ENCODE assay signal across 20 cellular contexts in the genomic region with DNA sequence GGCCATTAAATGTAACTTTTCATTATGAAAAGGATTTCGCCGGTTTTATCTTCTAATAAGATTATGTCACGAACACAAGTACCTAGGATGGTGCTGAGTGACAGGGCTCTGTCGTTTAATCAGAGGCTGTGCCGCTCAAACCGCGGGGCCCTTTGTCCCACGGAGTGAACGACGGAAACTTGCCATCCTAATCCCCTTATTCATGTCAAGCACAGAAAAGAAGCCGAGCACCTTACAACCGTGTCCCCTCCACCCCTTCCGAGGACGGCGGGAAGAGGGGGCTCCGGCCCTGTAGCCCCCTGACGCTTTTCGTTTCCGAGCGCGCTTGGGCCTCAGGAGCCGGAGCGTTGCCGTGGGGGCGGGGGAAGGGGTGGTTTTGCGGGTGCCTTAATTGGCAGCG. TPM values are rescaled to one million over a fixed set of nuclear protein-coding genes. Genes with fewer than 3 reads are reported as not detected.
DNase-seq lines count a peak whose midpoint lies in the region; ATAC-seq and TF ChIP-seq lines count a peak whose summit lies in the region.
"Had no signal": no experiment of that assay in that cellular context is flagged by ENCODE, and none has a peak within 500 bp of the region (broad histone marks: within the 10 kb centered on the region; RNA-seq: fewer than 3 reads in every experiment).

No MANE protein-coding gene starts in this region.

- TF ChIP-seq CTCF in endodermal cell (conservative IDR thresholded peaks at IDR 0.05) (no peak), osteoblast (IDR thresholded peaks at IDR 0.05; ENCODE audit: extremely low read depth, low read depth, low read length) (no peak), dorsolateral prefrontal cortex (IDR thresholded peaks at IDR 0.05 in 54 of 56, conservative IDR thresholded peaks at IDR 0.05 in 2 of 56; ENCODE audit: low read depth in 1 of 56, partially characterized antibody in 56 of 56) (no peak)

- H3K4me2 ChIP-seq in osteoblast (ENCODE audit: insufficient read depth, low read length), result no peak overlapping the region

- 5% methylated on average over 15 to 27 of the region's 27 CpGs for WGBS in endodermal cell (ENCODE audit: insufficient coverage in 1 of 2, insufficient read length in 1 of 2), 2 experiments

- H3K4me1 ChIP-seq in endodermal cell (ENCODE audit: control insufficient read depth, insufficient read depth, low read length) (peaks cover 36% of the 10 kb centered on the region), osteoblast (ENCODE audit: insufficient read depth, low read length) (no peaks in the 10 kb centered on the region)

- H3K36me3 Mint-ChIP-seq in activated T-cell treated with anti-CD3 and anti-CD28 coated beads, Interleukin-2, amount 50 U/mL, for 4 hours (ENCODE audit: insufficient read depth), result no peaks in the 10 kb centered on the region
- H3K36me3 Mint-ChIP-seq in IgD-negative memory B cell, result peaks cover 1% of the 10 kb centered on the region
- peaks cover 4% of the 10 kb centered on the region for H3K36me3 Mint-ChIP-seq in endodermal cell (ENCODE audit: low read depth)

- H3K36me3 ChIP-seq in endodermal cell (ENCODE audit: control insufficient read depth, insufficient read depth, low read length) (no peaks in the 10 kb centered on the region), osteoblast (ENCODE audit: insufficient read depth, low read length) (no peaks in the 10 kb centered on the region)
- H3K36me3 ChIP-seq: brain microvascular endothelial cell, esophagus muscularis mucosa, stomach had no signal

- H4K20me1 ChIP-seq in osteoblast (ENCODE audit: insufficient read depth, low read length), result no peaks in the 10 kb centered on the region

- H3K27me3 Mint-ChIP-seq in activated T-cell treated with anti-CD3 and anti-CD28 coated beads, Interleukin-2, amount 50 U/mL, for 4 hours (ENCODE audit: low read depth), result peaks cover 90% of the 10 kb centered on the region
- H3K27me3 Mint-ChIP-seq in IgD-negative memory B cell, result peaks cover 73% of the 10 kb centered on the region
- H3K27me3 Mint-ChIP-seq in endodermal cell (ENCODE audit: insufficient read depth), result peaks cover 100% of the 10 kb centered on the region

- H3K4me1 Mint-ChIP-seq in activated T-cell treated with anti-CD3 and anti-CD28 coated beads, Interleukin-2, amount 50 U/mL, for 4 hours (ENCODE audit: low read depth), result peaks cover 10% of the 10 kb centered on the region
- H3K4me1 Mint-ChIP-seq in IgD-negative memory B cell (peaks cover 6 to 17% (median 11%) of the 10 kb centered on the region in 3 donors), endodermal cell (peaks cover 36% of the 10 kb centered on the region)

- peak overlapping the region in 2 of 3 donors; percentile 25 to 78 for H3K27ac Mint-ChIP-seq in IgD-negative memory B cell
- H3K27ac Mint-ChIP-seq in endodermal cell, result no peak overlapping the region
- H3K27ac Mint-ChIP-seq: dendritic cell treated with granulocyte-macrophage colony-stimulating factor and Interleukin-4, amounts not matched to agents 40 ng/mL and 50 ng/mL, for 4 days had no signal

- H3K27me3 ChIP-seq in endodermal cell (ENCODE audit: control insufficient read depth, insufficient read depth, low read length, poor library complexity, severe bottlenecking), result peaks cover 100% of the 10 kb centered on the region
- peaks cover 24% of the 10 kb centered on the region for H3K27me3 ChIP-seq in osteoblast (ENCODE audit: insufficient read depth, low read length)
- peaks cover 9 to 100% (median 97%) of the 10 kb centered on the region in 45 donors for H3K27me3 ChIP-seq in dorsolateral prefrontal cortex

- no peak overlapping the region for H3K27ac ChIP-seq in endodermal cell (ENCODE audit: low read depth, low read length)
- no peak overlapping the region for H3K27ac ChIP-seq in osteoblast (ENCODE audit: low read depth, low read length)
- no peak overlapping the region for H3K27ac ChIP-seq in dorsolateral prefrontal cortex
- H3K27ac ChIP-seq: brain microvascular endothelial cell, esophagus muscularis mucosa, stomach had no signal

- no peak for ATAC-seq in activated T-cell treated with anti-CD3 and anti-CD28 coated beads, Interleukin-2, amount 50 U/mL, for 4 hours

- no peak for DNase-seq in activated T-cell treated with anti-CD3 and anti-CD28 coated beads, Interleukin-2, amount 50 U/mL, for 4 hours
- no peak for DNase-seq in activated T-cell treated with anti-CD3 and anti-CD28 coated beads, Interleukin-2, amount 50 U/mL, for 1 hour
- DNase-seq in endodermal cell (peak; percentile 63), osteoblast (ENCODE audit: insufficient read length, low spot score, missing footprints) (peak; percentile 81), 8988T (no peak), dorsolateral prefrontal cortex (no peak), LoVo (ENCODE audit: low spot score) (no peak)
- DNase-seq: activated naive CD4-positive, alpha-beta T cell treated with anti-CD3 and anti-CD28 coated beads, Interleukin-2, amount 50 U/mL, for 16 hours; brain microvascular endothelial cell; NCI-H1436 treated with DMSO at 0.1 percent for 48 hours; NCI-H226; stomach had no signal

- no peaks in the 10 kb centered on the region for H3K79me2 ChIP-seq in osteoblast (ENCODE audit: insufficient read depth, low read length)

- intact Hi-C loops in dorsolateral prefrontal cortex (cut with DNase I), result no loop called here

- H3K4me3 ChIP-seq in endodermal cell (ENCODE audit: low read length) (peak overlapping the region; percentile 67), osteoblast (ENCODE audit: insufficient read depth, low read length) (no peak overlapping the region), dorsolateral prefrontal cortex (no peak overlapping the region)

- H2AFZ ChIP-seq in osteoblast (ENCODE audit: low read length), result no peak overlapping the region

- no peaks in the 10 kb centered on the region for H3K9me3 Mint-ChIP-seq in activated T-cell treated with anti-CD3 and anti-CD28 coated beads, Interleukin-2, amount 50 U/mL, for 4 hours
- H3K9me3 Mint-ChIP-seq in IgD-negative memory B cell, result peaks cover 0 to 2% (median 0%) of the 10 kb centered on the region in 3 donors
- H3K9me3 Mint-ChIP-seq in endodermal cell, result no peaks in the 10 kb centered on the region

- H3K4me3 Mint-ChIP-seq in activated T-cell treated with anti-CD3 and anti-CD28 coated beads, Interleukin-2, amount 50 U/mL, for 4 hours, result peak overlapping the region; percentile 57
- H3K4me3 Mint-ChIP-seq in IgD-negative memory B cell (peak overlapping the region; percentile 61 to 83 (median 72)), endodermal cell (peak overlapping the region; percentile 57)

- no peaks in the 10 kb centered on the region for H3K9me3 ChIP-seq in endodermal cell (ENCODE audit: control insufficient read depth, low read length)
- no peaks in the 10 kb centered on the region for H3K9me3 ChIP-seq in osteoblast (ENCODE audit: low read depth, low read length)
- H3K9me3 ChIP-seq: esophagus muscularis mucosa, stomach had no signal

- no peak overlapping the region for H3K9ac ChIP-seq in endodermal cell (ENCODE audit: extremely low read depth, low read length, poor library complexity, severe bottlenecking)

RNA-seq across cellular contexts. Expression of gene LMX1B, which starts 11.2 kb away (rescaled TPM):
- total RNA-seq in activated T-cell treated with anti-CD3 and anti-CD28 coated beads, Interleukin-2, amount 50 U/mL, for 4 hours, result not detected
- polyA plus RNA-seq in IgD-negative memory B cell, result not detected
- total RNA-seq in endodermal cell, result 10 to 100 TPM; 11.1 to 11.4 TPM
- polyA plus RNA-seq in endodermal cell (2013, experiment 1 of 2), result 15.4 TPM
- 14.7 TPM for polyA plus RNA-seq in endodermal cell (2013, experiment 2 of 2)
- under 0.01 TPM in 2 replicates for total RNA-seq in osteoblast
- total RNA-seq in dorsolateral prefrontal cortex, result under 1 TPM in 12 of 120 experiments, not detected in 108; 0.06 to 0.70 (median 0.18) TPM
- total RNA-seq: HT-29, LHCN-M2, lung microvascular endothelial cell, stomach had no signal
- polyA plus RNA-seq: AG04450, neural cell had no signal

Comparison
In these comparisons a context has a peak if more than half of its experiments do, and no peak if none do; other contexts are left out.
1. DNase-seq: peak in endodermal cell (single experiment) and osteoblast (single experiment); none in activated T-cell treated with anti-CD3 and anti-CD28 coated beads, Interleukin-2, amount 50 U/mL, for 4 hours (single experiment), activated T-cell treated with anti-CD3 and anti-CD28 coated beads, Interleukin-2, amount 50 U/mL, for 1 hour (single experiment), 8988T (single experiment), dorsolateral prefrontal cortex (0 of 10) and LoVo (single experiment).
2. RNA of gene LMX1B, which starts 11.2 kb away (total RNA-seq): 11.1 to 11.4 TPM in endodermal cell; not detected in activated T-cell treated with anti-CD3 and anti-CD28 coated beads, Interleukin-2, amount 50 U/mL, for 4 hours, under 0.01 TPM in osteoblast and 0.06 to 0.70 TPM in dorsolateral prefrontal cortex; every median in the first group is over 4 times any median in the second.
3. Peak in every context shown above with its lines, with median percentiles within 50 percentile points of each other: H3K4me3 Mint-ChIP-seq.